Comparison of ENCODE assay signal across 8 cellular contexts in genomic region chr1:32221980-32222751, GRCh38. TPM values are rescaled to one million over a fixed set of nuclear protein-coding genes. Genes with fewer than 3 reads are reported as not detected.
DNase-seq lines count a peak whose midpoint lies in the region; ATAC-seq and TF ChIP-seq lines count a peak whose summit lies in the region.

TSS of gene EIF3I (plus strand) at chr1:32222407. CDS start at chr1:32222442, 35 bp downstream.
TSS of gene TMEM234 (minus strand) at chr1:32222353. CDS start at chr1:32222322, 31 bp downstream.

- POLR2A ChIA-PET in AG04450 (lab: Yijun Ruan, JAX): no interaction called here

- TF ChIP-seq CTCF in AG04450 (IDR thresholded peaks at IDR 0.05; ENCODE audit: low read depth, low read length): no peak

- no peaks in the 10 kb centered on the region for H3K27me3 ChIP-seq in AG04450 (ENCODE audit: control insufficient read depth, insufficient read depth, low read length)

- DNase-seq in AG04450 (ENCODE audit: low read depth, low spot score) (peak; percentile 64), NCI-H446 treated with DMSO at 0.1 percent for 48 hours (lab: John Stamatoyannopoulos, UW) (peak; percentile 69), cerebellar nuclear complex (lab: John Stamatoyannopoulos, UW) (peak; percentile 19 to 81), islet precursor cell (peak; percentile 97)
- peak; percentile 88 for DNase-seq in activated CD4-positive, alpha-beta T cell treated with anti-CD3 and anti-CD28 coated beads for 1 hour
- peak; percentile 82 to 91 (median 87) for DNase-seq in stimulated activated CD4-positive, alpha-beta T cell treated with anti-CD3 and anti-CD28 coated beads, Interleukin-12 subunit alpha, Interleukin-12 subunit beta, amount 100 ng/mL, for 48 hours (ENCODE audit: low read depth in 2 of 3, low spot score in 1 of 3)

- CTCF ChIA-PET in AG04450 (lab: Charles Lee): interaction anchor here (0.5 kb wide), 1 partner anchor 329 kb away, joined by 5 read pairs; no protein-coding TSS in a partner anchor

- H3K9me3 ChIP-seq in AG04450 (ENCODE audit: control insufficient read depth, insufficient read depth, low read length): no peaks in the 10 kb centered on the region

- H3K27ac ChIP-seq in AG04450 (ENCODE audit: low read depth, low read length): peak within 1 kb of the TSS; percentile 73

- ATAC-seq in GM19023 (IDR thresholded peaks at IDR 0.05; ENCODE audit: unreplicated experiment) (peak; percentile 91), HG03280 (IDR thresholded peaks at IDR 0.05; ENCODE audit: unreplicated experiment) (peak; percentile 96)

- peak within 1 kb of the TSS; percentile 74 for H3K4me3 ChIP-seq in AG04450 (ENCODE audit: low read depth, low read length)

RNA-seq across cellular contexts. Expression of gene EIF3I, which starts in this region (rescaled TPM):
- 357 and 399 TPM in 2 replicates for polyA plus RNA-seq in AG04450 (2011; rRNA removed)
- polyA minus RNA-seq in AG04450 (2011; rRNA and poly(A)+ RNA removed): 355 and 404 TPM in 2 replicates

RNA-seq across cellular contexts. Expression of gene TMEM234, which starts in this region (rescaled TPM):
- polyA plus RNA-seq in AG04450 (2011; rRNA removed): 17.3 and 18.6 TPM in 2 replicates
- 20.2 and 22.0 TPM in 2 replicates for polyA minus RNA-seq in AG04450 (2011; rRNA and poly(A)+ RNA removed)

Comparison
In these comparisons a context has a peak if more than half of its experiments do, and no peak if none do; other contexts are left out.
1. Peak in every context shown above with its lines: DNase-seq, ATAC-seq, H3K4me3 ChIP-seq and H3K27ac ChIP-seq.